In the genomic region with DNA sequence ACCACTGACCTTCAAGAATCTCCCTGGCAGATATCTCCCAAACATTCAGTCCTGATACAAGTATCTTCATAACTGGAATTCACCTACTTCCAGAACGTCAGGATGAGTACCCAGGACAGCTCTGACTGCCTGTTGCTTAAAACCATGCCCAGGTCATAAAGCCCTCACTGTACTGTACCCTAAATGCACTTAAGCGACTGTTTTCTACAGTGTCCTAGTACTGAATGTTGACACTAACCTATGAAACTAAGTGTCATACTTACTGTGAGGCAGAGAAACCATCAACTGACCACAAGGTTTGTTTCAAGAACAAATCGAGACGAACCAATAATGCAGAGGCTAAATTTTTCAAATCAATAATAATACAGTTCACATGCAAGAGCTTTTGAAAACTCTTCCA, we compare ENCODE assay signal across 32 cellular contexts.
"Had no signal": no experiment of that assay in that cellular context is flagged by ENCODE, and none has a peak within 500 bp of the region (broad histone marks: within the 10 kb centered on the region; RNA-seq: fewer than 3 reads in every experiment).

No MANE protein-coding gene starts in this region.

- H3K27me3 ChIP-seq: ascending aorta, body of pancreas, brain microvascular endothelial cell, breast epithelium, cardiac muscle cell had no signal

- DNase-seq: activated effector memory CD4-positive, alpha-beta T cell treated with anti-CD3 and anti-CD28 coated beads, Interleukin-2, amount 50 U/mL, for 16 hours; activated effector memory CD4-positive, alpha-beta T cell treated with Interleukin-2 at 50 U/mL for 16 hours; activated gamma-delta T cell; activated gamma-delta T cell treated with Interleukin-2 at 50 U/mL for 16 hours; activated naive CD4-positive, alpha-beta T cell; activated naive CD4-positive, alpha-beta T cell treated with anti-CD3 and anti-CD28 coated beads for 36 hours; activated naive CD4-positive, alpha-beta T cell treated with anti-CD3 and anti-CD28 coated beads, Interleukin-2, amount 10 ng/mL, durations not matched to agents 7 days and 5 days; activated naive CD4-positive, alpha-beta T cell treated with anti-CD3 and anti-CD28 coated beads, Interleukin-2, amount 50 U/mL, for 16 hours; activated naive CD4-positive, alpha-beta T cell treated with Interleukin-2 at 50 U/mL for 16 hours; activated naive CD8-positive, alpha-beta T cell treated with anti-CD3 and anti-CD28 coated beads for 36 hours; activated naive CD8-positive, alpha-beta T cell treated with anti-CD3 and anti-CD28 coated beads, Interleukin-2, amount 10 ng/mL, durations not matched to agents 7 days and 5 days; activated naive CD8-positive, alpha-beta T cell treated with anti-CD3 and anti-CD28 coated beads, Interleukin-2, amount 50 U/mL, for 24 hours; activated T-cell treated with anti-CD3 and anti-CD28 coated beads, Interleukin-2, amount 50 U/mL, for 1 hour; activated T-cell treated with anti-CD3 and anti-CD28 coated beads, Interleukin-2, amount 50 U/mL, for 24 hours; activated T-cell treated with anti-CD3 and anti-CD28 coated beads, Interleukin-2, amount 50 U/mL, for 4 hours; activated T-cell treated with anti-CD3 and anti-CD28 coated beads, Interleukin-2, amount 50 U/mL, for 48 hours; activated T-cell treated with anti-CD3 and anti-CD28 coated beads, Interleukin-2, amount 50 U/mL, for 72 hours; amniotic stem cell; amygdala; anterior cingulate cortex; body of pancreas; brain microvascular endothelial cell; caudate nucleus; central memory CD4-positive, alpha-beta T cell; cerebellar nuclear complex had no signal

- H3K4me1 ChIP-seq: adrenal gland, ascending aorta, body of pancreas, breast epithelium had no signal

- H3K36me3 ChIP-seq: adrenal gland, ascending aorta, brain microvascular endothelial cell, breast epithelium, cardiac muscle cell had no signal

- FAIRE-seq: astrocyte had no signal

- H3K27ac ChIP-seq: adrenal gland, ascending aorta, body of pancreas, brain microvascular endothelial cell, breast epithelium, cardiac muscle cell had no signal

- H3K4me3 ChIP-seq: adrenal gland, ascending aorta, body of pancreas, breast epithelium, cardiac muscle cell had no signal

- ATAC-seq: activated naive CD4-positive, alpha-beta T cell treated with anti-CD3 and anti-CD28 coated beads, Interleukin-2, amount 50 U/mL, for 72 hours; activated naive CD8-positive, alpha-beta T cell treated with anti-CD3 and anti-CD28 coated beads, Interleukin-2, amount 50 U/mL, for 24 hours; activated T-cell treated with anti-CD3 and anti-CD28 coated beads, Interleukin-2, amount 50 U/mL, for 4 hours; activated T-cell treated with anti-CD3 and anti-CD28 coated beads, Interleukin-2, amount 50 U/mL, for 72 hours; activated T-helper 17 cell treated with anti-CD3 and anti-CD28 coated beads, Interleukin-2, amount 50 U/mL, for 72 hours; body of pancreas had no signal

- H3K9me3 ChIP-seq: adrenal gland, ascending aorta, body of pancreas, breast epithelium had no signal
